ENCODE assay signal across 14 cellular contexts in genomic region chr14:59352951-59353350, GRCh38.
"Had no signal": no experiment of that assay in that cellular context is flagged by ENCODE, and none has a peak within 500 bp of the region (broad histone marks: within the 10 kb centered on the region; RNA-seq: fewer than 3 reads in every experiment).

No MANE protein-coding gene starts in this region.

- H3K27me3 Mint-ChIP-seq: activated CD4-positive, alpha-beta T cell treated with anti-CD3 and anti-CD28 coated beads, Interleukin-2, amount 10 ng/mL, durations not matched to agents 7 days and 5 days; dendritic cell treated with granulocyte-macrophage colony-stimulating factor and Interleukin-4, amounts not matched to agents 40 ng/mL and 50 ng/mL, for 4 days; progenitor cell of endocrine pancreas; stimulated activated naive CD8-positive, alpha-beta T cell treated with anti-CD3 and anti-CD28 coated beads, Interleukin-15, amount 100 ng/mL, for 72 hours had no signal

- H3K4me3 Mint-ChIP-seq: activated CD4-positive, alpha-beta T cell treated with anti-CD3 and anti-CD28 coated beads, Interleukin-2, amount 10 ng/mL, durations not matched to agents 7 days and 5 days; activated T-helper 1 cell treated with anti-CD3 and anti-CD28 coated beads, Interleukin-12 subunit alpha, Interleukin-12 subunit beta, Interleukin-2, Interleukin-4 antibody, amounts not matched to agents 30 ng/mL and 10 ng/mL and 1 ng/mL, durations not matched to agents 14 hours and 24 hours and 36 hours; dendritic cell treated with granulocyte-macrophage colony-stimulating factor and Interleukin-4, amounts not matched to agents 40 ng/mL and 50 ng/mL, for 4 days; natural killer cell; stimulated activated naive CD8-positive, alpha-beta T cell treated with anti-CD3 and anti-CD28 coated beads, Interleukin-15, amount 100 ng/mL, for 72 hours; T-helper 2 cell treated with Interferon-gamma antibody and Interleukin-4, amounts not matched to agents 5 μg/mL and 100 μg/mL, for 36 hours had no signal

- H3K9me3 Mint-ChIP-seq: activated CD4-positive, alpha-beta T cell treated with anti-CD3 and anti-CD28 coated beads, Interleukin-2, amount 10 ng/mL, durations not matched to agents 7 days and 5 days; activated T-helper 1 cell treated with anti-CD3 and anti-CD28 coated beads, Interleukin-12 subunit alpha, Interleukin-12 subunit beta, Interleukin-2, Interleukin-4 antibody, amounts not matched to agents 30 ng/mL and 10 ng/mL and 1 ng/mL, durations not matched to agents 14 hours and 24 hours and 36 hours; dendritic cell treated with granulocyte-macrophage colony-stimulating factor and Interleukin-4, amounts not matched to agents 40 ng/mL and 50 ng/mL, for 4 days; natural killer cell; stimulated activated naive CD8-positive, alpha-beta T cell treated with anti-CD3 and anti-CD28 coated beads, Interleukin-15, amount 100 ng/mL, for 72 hours; T-helper 2 cell treated with Interferon-gamma antibody and Interleukin-4, amounts not matched to agents 5 μg/mL and 100 μg/mL, for 36 hours had no signal

- DNase-seq: activated CD4-positive, alpha-beta T cell treated with anti-CD3 and anti-CD28 coated beads, Interleukin-2, amount 10 ng/mL, durations not matched to agents 7 days and 5 days; activated CD8-positive, alpha-beta memory T cell treated with anti-CD3 and anti-CD28 coated beads for 24 hours; activated naive CD4-positive, alpha-beta T cell; anterior cingulate cortex; effector memory CD4-positive, alpha-beta T cell; natural killer cell; nucleus accumbens; stimulated activated naive CD8-positive, alpha-beta T cell treated with anti-CD3 and anti-CD28 coated beads, Interleukin-15, amount 100 ng/mL, for 72 hours; SW 1271 had no signal

- ATAC-seq: natural killer cell; sciatic nerve; stimulated activated naive CD8-positive, alpha-beta T cell treated with anti-CD3 and anti-CD28 coated beads, Interleukin-15, amount 100 ng/mL, for 72 hours had no signal

- H3K4me1 Mint-ChIP-seq: activated CD4-positive, alpha-beta T cell treated with anti-CD3 and anti-CD28 coated beads, Interleukin-2, amount 10 ng/mL, durations not matched to agents 7 days and 5 days; natural killer cell; stimulated activated naive CD8-positive, alpha-beta T cell treated with anti-CD3 and anti-CD28 coated beads, Interleukin-15, amount 100 ng/mL, for 72 hours had no signal

- H3K27ac Mint-ChIP-seq: activated CD4-positive, alpha-beta T cell treated with anti-CD3 and anti-CD28 coated beads, Interleukin-2, amount 10 ng/mL, durations not matched to agents 7 days and 5 days; activated T-helper 1 cell treated with anti-CD3 and anti-CD28 coated beads, Interleukin-12 subunit alpha, Interleukin-12 subunit beta, Interleukin-2, Interleukin-4 antibody, amounts not matched to agents 30 ng/mL and 10 ng/mL and 1 ng/mL, durations not matched to agents 14 hours and 24 hours and 36 hours; dendritic cell treated with granulocyte-macrophage colony-stimulating factor and Interleukin-4, amounts not matched to agents 40 ng/mL and 50 ng/mL, for 4 days; natural killer cell; progenitor cell of endocrine pancreas; stimulated activated naive CD8-positive, alpha-beta T cell treated with anti-CD3 and anti-CD28 coated beads, Interleukin-15, amount 100 ng/mL, for 72 hours; T-helper 2 cell treated with Interferon-gamma antibody and Interleukin-4, amounts not matched to agents 5 μg/mL and 100 μg/mL, for 36 hours had no signal
